Comparison of ENCODE assay signal across 21 cellular contexts in the genomic region with DNA sequence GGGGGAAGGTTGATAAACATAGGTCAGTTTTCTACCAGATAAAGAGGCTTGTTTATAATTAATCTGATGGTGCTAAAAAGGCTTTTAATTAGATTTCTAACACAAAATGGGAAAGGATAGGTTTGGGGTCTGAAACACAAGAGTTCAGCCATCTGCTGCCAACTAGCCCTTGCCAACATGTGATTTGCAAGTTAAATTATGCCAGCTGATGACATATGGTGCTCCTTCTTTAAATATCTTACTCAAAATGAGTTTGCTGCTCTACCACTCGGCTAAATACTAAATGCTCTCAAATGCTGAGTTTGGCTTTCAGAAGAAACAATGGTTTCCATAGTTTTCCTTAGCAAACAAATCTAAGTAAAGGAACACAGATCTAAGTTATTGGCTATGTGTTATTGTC.
DNase-seq lines count a peak whose midpoint lies in the region; ATAC-seq, FAIRE-seq and TF ChIP-seq lines count a peak whose summit lies in the region.
"Had no signal": no experiment of that assay in that cellular context is flagged by ENCODE, and none has a peak within 500 bp of the region (broad histone marks: within the 10 kb centered on the region; RNA-seq: fewer than 3 reads in every experiment).

No MANE protein-coding gene starts in this region.

- TF ChIP-seq RAD21 in HepG2 (CRISPR knock-in tag; IDR thresholded peaks at IDR 0.05), result no peak

- H3K4me1 ChIP-seq in transverse colon (no peaks in the 10 kb centered on the region), HepG2 (ENCODE audit: insufficient read depth, low read length) (no peaks in the 10 kb centered on the region), PC-9 (replicated peaks; ENCODE audit: insufficient read depth) (no peaks in the 10 kb centered on the region)

- H3K36me3 ChIP-seq in transverse colon (no peaks in the 10 kb centered on the region), HepG2 (replicated peaks in 1 of 2; ENCODE audit: control insufficient read depth in 1 of 2, insufficient read depth in 2 of 2, low read length in 2 of 2) (no peaks in the 10 kb centered on the region), PC-9 (ENCODE audit: low read depth) (no peaks in the 10 kb centered on the region)
- H3K36me3 ChIP-seq: BLaER1, SJSA1 had no signal

- no peak overlapping the region for H3K9ac ChIP-seq in HepG2 (ENCODE audit: insufficient read depth, low read depth, low read length)
- H3K9ac ChIP-seq: BLaER1 had no signal

- CTCF ChIA-PET in HepG2 (lab: Yijun Ruan, JAX; ENCODE audit: low intra/inter-chr PET ratio, low total read pairs), result no interaction called here
- CTCF ChIA-PET in PC-9 (lab: Charles Lee), result no interaction called here

- H3K9me2 ChIP-seq in PC-9 (ENCODE audit: insufficient read depth), result no peaks in the 10 kb centered on the region

- DNase-seq in G401 (ENCODE audit: low spot score) (peak; percentile 67), NCI-H2171 treated with DMSO at 0.1 percent for 48 hours (lab: John Stamatoyannopoulos, UW) (peak; percentile 93), NCI-H82 treated with DMSO at 0.1 percent for 48 hours (lab: John Stamatoyannopoulos, UW; ENCODE audit: unreplicated experiment) (peak; percentile 89), transverse colon (no peak), NCI-H1417 (lab: John Stamatoyannopoulos, UW) (no peak), HepG2 (ENCODE audit: low spot score) (no peak), PC-9 (no peak)
- DNase-seq: CD4-positive, alpha-beta T cell; COR-L47; DMS153; Kasumi-1; NCI-H1436; NCI-H2029; NCI-H748 treated with DMSO at 0.1 percent for 48 hours; OCI-M1 had no signal

- intact Hi-C loops in transverse colon (cut with DNase I; ENCODE audit: low total_unique reads) (no loop called here), HepG2 (cut with micrococcal nuclease; ENCODE audit: unreplicated experiment) (no loop called here), PC-9 (cut with micrococcal nuclease; ENCODE audit: unreplicated experiment) (no loop called here)

- H3K9me3 ChIP-seq in transverse colon (no peaks in the 10 kb centered on the region), HepG2 (ENCODE audit: low read length) (no peaks in the 10 kb centered on the region), PC-9 (ENCODE audit: insufficient read depth, low read depth) (no peaks in the 10 kb centered on the region)
- H3K9me3 ChIP-seq: SJSA1 had no signal

- TF ChIP-seq CTCF in nephron (IDR thresholded peaks at IDR 0.05; ENCODE audit: unreplicated experiment in 3 of 3) (no peak), transverse colon (IDR thresholded peaks at IDR 0.05) (no peak), HepG2 (CRISPR knock-in tag; IDR thresholded peaks at IDR 0.05) (no peak), PC-9 (conservative IDR thresholded peaks at IDR 0.05) (no peak)

- H3K4me3 Mint-ChIP-seq in nephron, result no peak overlapping the region
- H3K4me3 Mint-ChIP-seq: CD4-positive, alpha-beta T cell had no signal

- no peaks in the 10 kb centered on the region for H3F3A ChIP-seq in PC-9 (ENCODE audit: insufficient read depth, low read depth)

- TF ChIP-seq EP300 in transverse colon (IDR thresholded peaks at IDR 0.05; ENCODE audit: low read depth) (no peak), HepG2 (IDR thresholded peaks at IDR 0.05; ENCODE audit: low read depth in 2 of 2, low read length in 2 of 2) (no peak), HepG2 (CRISPR knock-in tag; IDR thresholded peaks at IDR 0.05; ENCODE audit: borderline replicate concordance) (no peak)

- H3K4me3 ChIP-seq in transverse colon (no peak overlapping the region), HepG2 (replicated peaks in 1 of 3; ENCODE audit: insufficient read depth in 1 of 3, low read depth in 2 of 3, low read length in 3 of 3) (no peak overlapping the region), PC-9 (no peak overlapping the region)
- H3K4me3 ChIP-seq: BLaER1, SJSA1 had no signal

- H3K4me2 ChIP-seq in HepG2 (ENCODE audit: low read depth, low read length), result no peak overlapping the region
- H3K4me2 ChIP-seq in PC-9, result no peak overlapping the region
- H3K4me2 ChIP-seq: BLaER1 had no signal

- in situ Hi-C loops in G401 (cut with HindIII; ENCODE audit: low sequenced_read_pairs), result no loop called here
- in situ Hi-C loops in transverse colon (cut with MboI; ENCODE audit: low pct_ligation_motif_present in 1 of 4, low pct_unique_long_range_greater_than_20kb in 1 of 4, low sequenced_read_pairs in 3 of 4), result no loop called here
- in situ Hi-C loops in HepG2 (cut with HindIII; ENCODE audit: extremely low pct_ligation_motif_present, low pct_unique_long_range_greater_than_20kb), result no loop called here

- H3K9me3 Mint-ChIP-seq in nephron, result no peaks in the 10 kb centered on the region
- H3K9me3 Mint-ChIP-seq: CD4-positive, alpha-beta T cell had no signal

- H3K27me3 ChIP-seq in transverse colon, result no peaks in the 10 kb centered on the region
- peaks cover 0 to 1% of the 10 kb centered on the region in 2 experiments; a peak in 1 of 5 replicates for H3K27me3 ChIP-seq in HepG2 (ENCODE audit: control insufficient read depth in 1 of 2, insufficient read depth in 2 of 2, low read length in 2 of 2)
- H3K27me3 ChIP-seq in PC-9 (ENCODE audit: insufficient read depth, low read depth), result no peaks in the 10 kb centered on the region
- H3K27me3 ChIP-seq: BLaER1, SJSA1 had no signal

- H3K27ac ChIP-seq in transverse colon (no peak overlapping the region), HepG2 (ENCODE audit: extremely low read length, insufficient read depth, low read length) (no peak overlapping the region), PC-9 (no peak overlapping the region)
- H3K27ac ChIP-seq: BLaER1, SJSA1 had no signal

- POLR2A ChIA-PET in HepG2 (lab: Yijun Ruan, JAX), result no interaction called here
- POLR2A ChIA-PET in PC-9 (lab: Charles Lee; ENCODE audit: unreplicated experiment), result no interaction called here

- ATAC-seq in HepG2, result no peak
- ATAC-seq: Right ventricle myocardium inferior had no signal

- H2AFZ ChIP-seq in HepG2 (ENCODE audit: low read length) (no peak overlapping the region), PC-9 (no peak overlapping the region)

- H3K27me3 Mint-ChIP-seq in nephron (ENCODE audit: low read depth), result no peaks in the 10 kb centered on the region
- H3K27me3 Mint-ChIP-seq: CD4-positive, alpha-beta T cell had no signal

- no peaks in the 10 kb centered on the region for H3K79me2 ChIP-seq in HepG2 (ENCODE audit: insufficient read depth, low read length)
- no peaks in the 10 kb centered on the region for H3K79me2 ChIP-seq in PC-9 (ENCODE audit: low read depth)

- BruUV-seq in HepG2 (replicated peaks; lab: Mats Ljungman, UMichigan) (no TSS peak), PC-9 (replicated peaks; lab: Mats Ljungman, UMichigan) (no TSS peak)

- FAIRE-seq in HepG2 (lab: Jason Lieb, UNC), result no peak
- FAIRE-seq: G401.6, GM18507 had no signal

- TF ChIP-seq POLR2A in transverse colon (IDR thresholded peaks at IDR 0.05), result no peak
- no peak for TF ChIP-seq POLR2A in HepG2 (IDR thresholded peaks at IDR 0.05; ENCODE audit: insufficient read depth in 1 of 2, low read depth in 2 of 2, low read length in 2 of 2)

- peaks cover 50% of the 10 kb centered on the region for H3K4me1 Mint-ChIP-seq in nephron

- no peaks in the 10 kb centered on the region for H3K36me3 Mint-ChIP-seq in nephron (ENCODE audit: low read depth)

- H4K20me1 ChIP-seq in HepG2 (ENCODE audit: insufficient read depth, low read length) (no peaks in the 10 kb centered on the region), PC-9 (ENCODE audit: insufficient read depth) (no peaks in the 10 kb centered on the region)
- H4K20me1 ChIP-seq: BLaER1 had no signal

- WGBS in transverse colon (ENCODE audit: low coverage in 1 of 2), 2 donors, result 63 to 67% methylated on average over 1 of the region's 1 CpG
- 38% methylated on average over 1 of the region's 1 CpG for WGBS in HepG2 (ENCODE audit: low lambda C conversion rate)

- peak overlapping the region in 2 of 3 experiments; percentile 8 to 58 for H3K27ac Mint-ChIP-seq in nephron
- H3K27ac Mint-ChIP-seq: CD4-positive, alpha-beta T cell had no signal

TF ChIP-seq in HepG2, 621 proteins besides CTCF, POLR2A, EP300 and RAD21 (continues in another document):
- TF ChIP-seq ZBTB42 (CRISPR knock-in tag; IDR thresholded peaks at IDR 0.05) (no peak), AHR (CRISPR knock-in tag; IDR thresholded peaks at IDR 0.05) (no peak), GTF2F1 (IDR thresholded peaks at IDR 0.05; ENCODE audit: low read length) (no peak), REST (IDR thresholded peaks at IDR 0.05; ENCODE audit: borderline replicate concordance in 1 of 2, low read depth in 1 of 2, low read length in 2 of 2) (no peak), PCBP1 (IDR thresholded peaks at IDR 0.05; ENCODE audit: borderline replicate concordance, low read depth, low read length) (no peak)

Comparison
In these comparisons a context has a peak if more than half of its experiments do, and no peak if none do; other contexts are left out.
1. DNase-seq: peak in G401 (single experiment), NCI-H2171 treated with DMSO at 0.1 percent for 48 hours (single experiment) and NCI-H82 treated with DMSO at 0.1 percent for 48 hours (single experiment); none in transverse colon (single experiment), NCI-H1417 (0 of 3), HepG2 (single experiment) and PC-9 (0 of 2).